ENCODE assay signal across 8 cellular contexts in the genomic region with DNA sequence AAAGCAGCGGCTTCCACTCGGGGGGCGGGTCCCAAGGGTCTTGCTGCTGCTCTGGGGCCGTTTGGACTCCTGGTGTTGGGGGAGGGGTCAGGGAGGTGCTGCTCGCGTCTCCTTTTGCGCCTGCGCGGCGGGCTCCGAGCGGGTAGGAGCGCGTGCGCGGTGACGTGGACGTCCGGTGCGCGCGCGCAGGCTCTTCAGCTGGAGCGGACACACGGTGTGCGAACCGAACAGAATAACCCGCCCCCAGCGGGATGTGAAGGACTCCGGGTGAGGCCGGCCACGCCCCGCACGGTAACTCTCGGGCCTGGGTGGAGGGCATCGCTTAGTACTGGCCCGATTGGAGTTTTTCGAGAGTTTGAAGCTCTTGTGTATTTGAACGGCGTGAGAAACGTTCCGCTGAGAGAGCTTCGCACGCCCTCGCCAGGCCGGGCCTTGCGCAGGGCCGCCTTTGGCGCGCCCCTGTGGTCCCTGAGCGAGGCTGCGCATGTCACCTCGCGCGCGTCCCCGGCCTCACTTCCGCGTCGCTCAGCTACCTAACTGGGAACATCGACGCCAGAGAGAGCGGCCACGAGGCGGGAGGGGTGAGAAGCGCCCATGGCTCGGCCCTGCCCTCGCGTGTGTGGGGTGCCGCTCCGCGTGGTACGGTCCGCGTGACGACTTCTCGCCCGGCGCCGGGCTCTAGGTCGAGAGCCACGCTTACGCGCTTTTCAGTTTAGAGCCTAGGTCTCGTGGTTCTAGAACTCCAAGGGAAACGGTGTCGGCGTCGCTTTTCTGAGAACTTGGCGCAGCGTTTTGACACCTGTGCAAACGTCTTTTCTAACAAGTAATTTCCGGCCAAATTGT. TPM values are rescaled to one million over a fixed set of nuclear protein-coding genes. Genes with fewer than 3 reads are reported as not detected.
DNase-seq lines count a peak whose midpoint lies in the region; ATAC-seq lines count a peak whose summit lies in the region.

MGA (plus strand) TSS at position 171 of the 843 bp plus-strand sequence.

- peak; percentile 50 for ATAC-seq in GM18519 (IDR thresholded peaks at IDR 0.05; ENCODE audit: low FRiP score, unreplicated experiment)
- ATAC-seq in HG03045 (IDR thresholded peaks at IDR 0.05; ENCODE audit: unreplicated experiment) = peak; percentile 85

- peak; percentile 10 for DNase-seq in A172 (ENCODE audit: low spot score)
- peak; percentile 82 for DNase-seq in NCI-H2107 (lab: John Stamatoyannopoulos, UW)
- peak; percentile 71 to 85 (median 78) for DNase-seq in activated CD4-positive, CD25-positive, alpha-beta regulatory T cell (lab: John Stamatoyannopoulos, UW)
- peak; percentile 91 for DNase-seq in central memory CD4-positive, alpha-beta T cell
- DNase-seq in islet precursor cell = peak; percentile 96
- peak; percentile 81 to 87 (median 81) for DNase-seq in stimulated activated CD4-positive, alpha-beta T cell treated with anti-CD3 and anti-CD28 coated beads, Interleukin-12 subunit alpha, Interleukin-12 subunit beta, amount 100 ng/mL, for 48 hours (ENCODE audit: low read depth in 2 of 3, low spot score in 1 of 3)

RNA-seq across cellular contexts. Expression of gene MGA, which starts in this region (rescaled TPM):
- total RNA-seq in A172 (2014; rRNA removed; shearing (Covaris generic)) = 21.9 and 33.3 TPM in 2 replicates

Comparison
In these comparisons a context has a peak if more than half of its experiments do, and no peak if none do; other contexts are left out.
1. Peak in every context shown above with its lines: DNase-seq and ATAC-seq.
2. DNase-seq: peak in every context shown above with its lines; median percentile 96 in islet precursor cell; 91 in central memory CD4-positive, alpha-beta T cell; 82 in NCI-H2107; 81 in stimulated activated CD4-positive, alpha-beta T cell treated with anti-CD3 and anti-CD28 coated beads, Interleukin-12 subunit alpha, Interleukin-12 subunit beta, amount 100 ng/mL, for 48 hours; 78 in activated CD4-positive, CD25-positive, alpha-beta regulatory T cell; 10 in A172.